In genomic region chr10:87635498-87636312, GRCh38 we compare ENCODE assay signal across 8 cellular contexts. TPM values are rescaled to one million over a fixed set of nuclear protein-coding genes. Genes with fewer than 3 reads are reported as not detected.
DNase-seq lines count a peak whose midpoint lies in the region; ATAC-seq and TF ChIP-seq lines count a peak whose summit lies in the region.

No MANE protein-coding gene starts in this region.

- H3K4me1 ChIP-seq in HCT116 (ENCODE audit: control insufficient read depth in 1 of 2, insufficient read depth in 2 of 2, low read length in 2 of 2) (peaks cover 0 to 21% of the 10 kb centered on the region in 2 experiments; a peak in 3 of 4 replicates), Panc1 (ENCODE audit: control insufficient read depth, insufficient read depth, low read length) (peaks cover 5% of the 10 kb centered on the region; the same call in 1 of the 2 replicates), BE2C (no peaks in the 10 kb centered on the region), body of pancreas (no peaks in the 10 kb centered on the region)

- no peaks in the 10 kb centered on the region for H3K79me2 ChIP-seq in HCT116 (ENCODE audit: insufficient read depth, low read length)

- no peaks in the 10 kb centered on the region for H4K20me1 ChIP-seq in HCT116 (ENCODE audit: insufficient read depth)

- H3K9me3 ChIP-seq in HCT116 (ENCODE audit: control insufficient read depth in 1 of 2, insufficient read depth in 1 of 2, low read depth in 1 of 2, low read length in 2 of 2): no peaks in the 10 kb centered on the region
- H3K9me3 ChIP-seq in Panc1 (ENCODE audit: control insufficient read depth, insufficient read depth, low read depth, low read length): no peaks in the 10 kb centered on the region
- no peaks in the 10 kb centered on the region for H3K9me3 ChIP-seq in BE2C
- no peaks in the 10 kb centered on the region for H3K9me3 ChIP-seq in body of pancreas

- RAD21 ChIA-PET in HCT116 (lab: Charles Lee; ENCODE audit: low non-redundant PET in 1 of 2, low total read pairs in 2 of 2, uncharacterized antibody in 2 of 2, unreplicated experiment in 2 of 2): no interaction called here

- POLR2A ChIA-PET in HCT116 (lab: Charles Lee) (no interaction called here), Panc1 (lab: Charles Lee) (no interaction called here)

- H3K27ac ChIP-seq in HCT116 (ENCODE audit: low read depth, low read length): peak overlapping the region; percentile 31; the same call in 1 of the 2 replicates
- H3K27ac ChIP-seq in Panc1 (ENCODE audit: low read length): no peak overlapping the region
- no peak overlapping the region for H3K27ac ChIP-seq in body of pancreas

- no peak overlapping the region for H3K9ac ChIP-seq in HCT116 (ENCODE audit: low read length)

- DNase-seq in Caki2 (ENCODE audit: low read depth) (peak; percentile 76), HCT116 (ENCODE audit: low read depth, low spot score) (peak; percentile 61), Panc1 (ENCODE audit: low read depth, low spot score) (no peak), fibroblast of pulmonary artery (ENCODE audit: low read depth) (peak; percentile 75), NCI-H345 treated with DMSO at 0.1 percent for 48 hours (lab: John Stamatoyannopoulos, UW; ENCODE audit: unreplicated experiment) (no peak), BE2C (no peak), body of pancreas (no peak)

- WGBS in body of pancreas, 2 donors: 50 to 55% methylated on average over 5 of the region's 5 CpGs

- CTCF ChIA-PET in HCT116 (lab: Charles Lee): no interaction called here
- CTCF ChIA-PET in Panc1 (lab: Charles Lee): no interaction called here

- H3K4me3 ChIP-seq in HCT116 (replicated peaks in 1 of 2; ENCODE audit: low read depth in 1 of 2, low read length in 2 of 2) (peak overlapping the region in 1 of 2 experiments; percentile 0; a peak in 1 of 4 replicates), Panc1 (ENCODE audit: low read depth in 2 of 2, low read length in 2 of 2) (no peak overlapping the region), fibroblast of pulmonary artery (replicated peaks; ENCODE audit: low read depth, low read length) (no peak overlapping the region), BE2C (ENCODE audit: low read depth, low read length) (no peak overlapping the region), body of pancreas (no peak overlapping the region)

- TF ChIP-seq CTCF in HCT116 (IDR thresholded peaks at IDR 0.05 in 2 of 3, conservative IDR thresholded peaks at IDR 0.05 in 1 of 3; ENCODE audit: borderline replicate concordance in 1 of 3, insufficient read depth in 1 of 3, low read depth in 2 of 3, low read length in 2 of 3) (no peak), Panc1 (IDR thresholded peaks at IDR 0.05) (no peak; the same call in 1 of the 2 replicates), fibroblast of pulmonary artery (IDR thresholded peaks at IDR 0.05; ENCODE audit: low read length, missing control alignments) (no peak), BE2C (IDR thresholded peaks at IDR 0.05; ENCODE audit: low read depth, low read length) (no peak), body of pancreas (IDR thresholded peaks at IDR 0.05) (no peak)

- H3K36me3 ChIP-seq in HCT116 (ENCODE audit: control insufficient read depth in 1 of 2, insufficient read depth in 2 of 2, low read length in 2 of 2) (no peaks in the 10 kb centered on the region), Panc1 (ENCODE audit: control insufficient read depth, insufficient read depth, low read length) (no peaks in the 10 kb centered on the region), BE2C (no peaks in the 10 kb centered on the region), body of pancreas (replicated peaks in 1 of 2; ENCODE audit: insufficient read depth in 1 of 2, low read depth in 2 of 2) (no peaks in the 10 kb centered on the region)

- TF ChIP-seq POLR2A in HCT116 (IDR thresholded peaks at IDR 0.05; ENCODE audit: borderline replicate concordance, extremely low read depth, insufficient read depth, insufficient read length) (no peak), body of pancreas (IDR thresholded peaks at IDR 0.05) (no peak)

- TF ChIP-seq RAD21 in HCT116 (IDR thresholded peaks at IDR 0.05; ENCODE audit: low read depth): no peak

- in situ Hi-C loops in Caki2 (cut with HindIII; ENCODE audit: low pct_unique_long_range_greater_than_20kb, low sequenced_read_pairs) (no loop called here), Panc1 (cut with HindIII; ENCODE audit: low pct_unique_long_range_greater_than_20kb, low sequenced_read_pairs) (no loop called here)

- H3K27me3 ChIP-seq in HCT116 (ENCODE audit: insufficient read depth, low read length) (no peaks in the 10 kb centered on the region), Panc1 (ENCODE audit: control insufficient read depth, insufficient read depth, low read length) (no peaks in the 10 kb centered on the region), BE2C (no peaks in the 10 kb centered on the region), body of pancreas (no peaks in the 10 kb centered on the region)

- BruUV-seq in HCT116 (replicated peaks; lab: Mats Ljungman, UMichigan) (no TSS peak), Panc1 (replicated peaks; lab: Mats Ljungman, UMichigan) (no TSS peak)

- intact Hi-C loops in HCT116 (cut with micrococcal nuclease): no loop called here
- intact Hi-C loops in Panc1 (cut with micrococcal nuclease; ENCODE audit: unreplicated experiment): no loop called here
- intact Hi-C loops in body of pancreas (cut with DNase I): loop anchor here (10.0 kb wide), 1 partner anchor 91 kb away; no protein-coding TSS in a partner anchor

- ATAC-seq in HCT116 (peak; percentile 94), Panc1 (peak; percentile 89), HG03457 (IDR thresholded peaks at IDR 0.05; ENCODE audit: unreplicated experiment) (no peak), body of pancreas (no peak)

- H3K9me2 ChIP-seq in HCT116 (ENCODE audit: insufficient read depth): no peaks in the 10 kb centered on the region

- H3K4me2 ChIP-seq in HCT116 (ENCODE audit: low read length): peak overlapping the region; percentile 52

- H2AFZ ChIP-seq in HCT116 (ENCODE audit: low read depth, low read length, poor library complexity, severe bottlenecking): peak overlapping the region; percentile 90

TF ChIP-seq in HCT116, 20 proteins besides CTCF, POLR2A, EP300 and RAD21 (continues in another document):
- peak; percentile 50; the same call in 1 of the 2 replicates for TF ChIP-seq SP1 (IDR thresholded peaks at IDR 0.05; ENCODE audit: low read depth)
- TF ChIP-seq SIN3A (IDR thresholded peaks at IDR 0.05; ENCODE audit: low read depth): no peak
- no peak for TF ChIP-seq SRF (IDR thresholded peaks at IDR 0.05; ENCODE audit: low read depth)
- no peak for TF ChIP-seq ZNF274 (IDR thresholded peaks at IDR 0.05; ENCODE audit: low read depth, low read length)
- TF ChIP-seq TCF7L2 (IDR thresholded peaks at IDR 0.05; ENCODE audit: borderline replicate concordance, extremely low read depth, insufficient read depth, insufficient read length): no peak
- no peak for TF ChIP-seq ZBTB33 (IDR thresholded peaks at IDR 0.05; ENCODE audit: extremely low read depth, insufficient replicate concordance, low read length)
- no peak for TF ChIP-seq POLR2AphosphoS5 (IDR thresholded peaks at IDR 0.05; ENCODE audit: low read depth, low read length)
- no peak for TF ChIP-seq CEBPB (IDR thresholded peaks at IDR 0.05; ENCODE audit: low read depth)
- no peak; the same call in 1 of the 2 replicates for TF ChIP-seq ZFX (IDR thresholded peaks at IDR 0.05)
- no peak for TF ChIP-seq YY1 (IDR thresholded peaks at IDR 0.05; ENCODE audit: extremely low read depth, insufficient replicate concordance, low read depth, low read length)
- TF ChIP-seq ATF3 (IDR thresholded peaks at IDR 0.05): no peak
- TF ChIP-seq CBX3 (IDR thresholded peaks at IDR 0.05; ENCODE audit: low read depth): peak; percentile 85
- TF ChIP-seq MAX (IDR thresholded peaks at IDR 0.05): peak; percentile 47
- peak; percentile 80 for TF ChIP-seq JUND (IDR thresholded peaks at IDR 0.05)
- TF ChIP-seq EGR1 (IDR thresholded peaks at IDR 0.05; ENCODE audit: low read depth): no peak
- no peak for TF ChIP-seq EZH2 (IDR thresholded peaks at IDR 0.05)

RNA-seq across cellular contexts. Expression of gene PAPSS2, which starts 24.0 kb away (rescaled TPM):
- 77.9 and 83.8 TPM in 2 replicates for total RNA-seq in Caki2 (2014; rRNA removed; shearing (Covaris generic); ENCODE audit: low replicate concordance)
- total RNA-seq in HCT116 (2021; ENCODE audit: unreplicated experiment): 14.6 TPM
- polyA plus RNA-seq in HCT116 (2012): 9.8 TPM in 2 replicates
- total RNA-seq in Panc1 (2021; ENCODE audit: unreplicated experiment): 17.1 TPM
- 11.9 TPM for polyA plus RNA-seq in Panc1 (2012; ENCODE audit: insufficient read length)
- 0.11 TPM for polyA plus RNA-seq in BE2C (2012; ENCODE audit: insufficient read depth, insufficient read length, low read depth)
- total RNA-seq in body of pancreas: 10 to 100 TPM; 16.9 to 17.5 TPM

Comparison
In these comparisons a context has a peak if more than half of its experiments do, and no peak if none do; other contexts are left out.
1. DNase-seq: peak in Caki2 (single experiment), HCT116 (single experiment) and fibroblast of pulmonary artery (single experiment); none in Panc1 (single experiment), NCI-H345 treated with DMSO at 0.1 percent for 48 hours (single experiment), BE2C (single experiment) and body of pancreas (0 of 4).
2. ATAC-seq: peak in HCT116 (single experiment) and Panc1 (single experiment); none in HG03457 (single experiment) and body of pancreas (single experiment).